In the genomic region with DNA sequence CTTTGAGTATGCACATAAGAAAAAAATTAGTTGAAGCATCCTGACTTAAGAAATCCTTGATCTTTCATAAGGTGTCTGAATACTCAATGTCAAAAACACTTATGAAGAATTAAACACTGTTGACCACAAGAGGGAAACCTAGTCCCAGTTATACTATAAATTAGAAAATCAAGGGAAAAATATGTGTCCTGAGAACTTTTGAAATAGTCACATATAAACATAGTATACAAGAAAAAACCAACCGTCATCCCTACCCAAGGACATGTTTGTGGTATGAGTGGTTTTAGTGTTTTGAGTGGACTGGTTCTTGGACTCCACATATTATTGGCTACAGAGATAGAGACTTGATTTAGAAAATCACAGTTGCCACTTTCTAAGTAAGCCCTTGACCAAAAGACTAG, we compare ENCODE assay signal across 8 cellular contexts. TPM values are rescaled to one million over a fixed set of nuclear protein-coding genes. Genes with fewer than 3 reads are reported as not detected.
DNase-seq lines count a peak whose midpoint lies in the region; ATAC-seq, FAIRE-seq and TF ChIP-seq lines count a peak whose summit lies in the region.

No MANE protein-coding gene starts in this region.

- H3K9ac ChIP-seq in GM12878 (ENCODE audit: control insufficient read depth, insufficient read depth, low read length), result no peak overlapping the region

- H3K27ac Mint-ChIP-seq in activated CD4-positive, alpha-beta T cell treated with anti-CD3 and anti-CD28 coated beads, Interleukin-2, amount 10 ng/mL, durations not matched to agents 24 days and 14 days, result no peak overlapping the region

- peak in 2 of 3 experiments; percentile 41 to 62; a peak in 4 of 6 replicates for TF ChIP-seq CTCF in GM12878 (IDR thresholded peaks at IDR 0.05 in 2 of 3, conservative IDR thresholded peaks at IDR 0.05 in 1 of 3; ENCODE audit: control insufficient read depth in 2 of 3, extremely low read depth in 1 of 3, insufficient read depth in 1 of 3, low read depth in 3 of 3, low read length in 3 of 3)
- peak; percentile 59 for TF ChIP-seq CTCF in lower lobe of right lung (IDR thresholded peaks at IDR 0.05)
- peak in 2 of 4 experiments; percentile 16 to 36 for TF ChIP-seq CTCF in sigmoid colon (IDR thresholded peaks at IDR 0.05)

- WGBS in GM12878 (ENCODE audit: insufficient coverage, insufficient replicate concordance, low lambda C conversion rate, missing lambda C conversion rate), result 0% methylated on average over 1 of the region's 1 CpG
- WGBS in sigmoid colon, 2 donors, result 7 to 9% methylated on average over 1 of the region's 1 CpG

- no peak for TF ChIP-seq POLR2A in GM12878 (IDR thresholded peaks at IDR 0.05; ENCODE audit: low read depth, low read length)
- TF ChIP-seq POLR2A in sigmoid colon (IDR thresholded peaks at IDR 0.05), result no peak

- peak; percentile 76 for TF ChIP-seq RAD21 in GM12878 (IDR thresholded peaks at IDR 0.05; ENCODE audit: insufficient read depth, low read depth, low read length)

- no peak overlapping the region for H3K4me3 Mint-ChIP-seq in activated CD4-positive, alpha-beta T cell treated with anti-CD3 and anti-CD28 coated beads, Interleukin-2, amount 10 ng/mL, durations not matched to agents 24 days and 14 days

- no peak for FAIRE-seq in GM12878 (lab: Jason Lieb, UNC)

- peak overlapping the region; percentile 9; the same call in 1 of the 2 replicates for H2AFZ ChIP-seq in GM12878 (ENCODE audit: control insufficient read depth, low read depth, low read length)

- H3K4me1 ChIP-seq in GM12878 (ENCODE audit: control insufficient read depth, insufficient read depth, low read length), result peaks cover 10% of the 10 kb centered on the region
- no peaks in the 10 kb centered on the region for H3K4me1 ChIP-seq in lower lobe of right lung
- no peaks in the 10 kb centered on the region for H3K4me1 ChIP-seq in sigmoid colon

- peaks cover 4% of the 10 kb centered on the region for H3K9me3 Mint-ChIP-seq in activated CD4-positive, alpha-beta T cell treated with anti-CD3 and anti-CD28 coated beads, Interleukin-2, amount 10 ng/mL, durations not matched to agents 24 days and 14 days

- H3K27me3 ChIP-seq in GM12878 (replicated peaks in 1 of 2; ENCODE audit: control insufficient read depth in 2 of 2, insufficient read depth in 2 of 2, low read length in 1 of 2), result no peaks in the 10 kb centered on the region
- H3K27me3 ChIP-seq in lower lobe of right lung (ENCODE audit: low read depth), result no peaks in the 10 kb centered on the region
- H3K27me3 ChIP-seq in sigmoid colon, result peaks cover 0 to 5% (median 0%) of the 10 kb centered on the region in 3 donors

- H3K4me1 Mint-ChIP-seq in activated CD4-positive, alpha-beta T cell treated with anti-CD3 and anti-CD28 coated beads, Interleukin-2, amount 10 ng/mL, durations not matched to agents 24 days and 14 days, result no peaks in the 10 kb centered on the region

- POLR2A ChIA-PET in GM12878 (lab: Charles Lee), result interaction anchor here (0.9 to 1.2 kb wide), 3 partner anchors 14 to 260 kb away, joined by 3 to 5 read pairs (median 3); no protein-coding TSS in a partner anchor

- no peaks in the 10 kb centered on the region for H4K20me1 ChIP-seq in GM12878 (ENCODE audit: control insufficient read depth, insufficient read depth)

- peaks cover 32% of the 10 kb centered on the region for H3K27me3 Mint-ChIP-seq in activated CD4-positive, alpha-beta T cell treated with anti-CD3 and anti-CD28 coated beads, Interleukin-2, amount 10 ng/mL, durations not matched to agents 24 days and 14 days

- ATAC-seq in GM12878, result peak; percentile 55
- peak; percentile 47 to 61 for ATAC-seq in lower lobe of right lung
- no peak for ATAC-seq in GM19452 (IDR thresholded peaks at IDR 0.05; ENCODE audit: unreplicated experiment)

- H3K9me3 ChIP-seq in GM12878 (replicated peaks; ENCODE audit: control insufficient read depth, insufficient read depth, low read length) (no peaks in the 10 kb centered on the region), lower lobe of right lung (no peaks in the 10 kb centered on the region), sigmoid colon (no peaks in the 10 kb centered on the region)

- intact Hi-C loops in GM12878 (cut with micrococcal nuclease; ENCODE audit: unreplicated experiment) (loop anchor here (1.0 to 10.0 kb wide), 5 partner anchors 260 to 513 kb away; partner anchors contain the start of gene HLA-DMB), lower lobe of right lung (cut with DNase I) (loop anchor here (10.0 kb wide), 1 partner anchor 263 kb away; no protein-coding TSS in a partner anchor), sigmoid colon (cut with DNase I) (loop anchor here (5.0 kb wide), 1 partner anchor 270 kb away; no protein-coding TSS in a partner anchor)
- intact Hi-C loops in activated CD4-positive, alpha-beta T cell treated with anti-CD3 and anti-CD28 coated beads, Interleukin-2, amount 10 ng/mL, durations not matched to agents 24 days and 14 days (cut with micrococcal nuclease), result loop anchor here (1.0 to 5.0 kb wide), 2 partner anchors 268 to 365 kb away; no protein-coding TSS in a partner anchor

- RAD21 ChIA-PET in GM12878 (lab: Charles Lee; ENCODE audit: unreplicated experiment), result interaction anchor here (0.6 to 8.2 kb wide), 22 partner anchors 10 to 436 kb away, joined by 3 to 119 read pairs (median 4); partner anchors contain the start of genes HLA-DQB1 and PSMB9

- SMC1A ChIA-PET in GM12878 (lab: Charles Lee; ENCODE audit: uncharacterized antibody, unreplicated experiment), result interaction anchor here (0.7 to 7.3 kb wide), 21 partner anchors 10 to 436 kb away, joined by 3 to 154 read pairs (median 4); partner anchors contain the start of gene HLA-DQA1

- CTCF ChIA-PET in GM12878 (lab: Yijun Ruan, JAX), result interaction anchor here (0.7 to 9.2 kb wide), 31 partner anchors 8 to 436 kb away, joined by 3 to 160 read pairs (median 4); no protein-coding TSS in a partner anchor

- in situ Hi-C loops in KBM-7 (cut with MboI; ENCODE audit: low pct_unique_long_range_greater_than_20kb, low sequenced_read_pairs) (no loop called here), GM12878 (cut with MboI) (no loop called here)

- H3K27ac ChIP-seq in GM12878 (ENCODE audit: control insufficient read depth, insufficient read depth) (no peak overlapping the region), lower lobe of right lung (no peak overlapping the region), sigmoid colon (no peak overlapping the region)

- BruUV-seq in GM12878 (replicated peaks; lab: Mats Ljungman, UMichigan), result no TSS peak

- TF ChIP-seq EP300 in GM12878 (IDR thresholded peaks at IDR 0.05; ENCODE audit: borderline replicate concordance in 1 of 2, control insufficient read depth in 1 of 2, low read depth in 2 of 2, low read length in 2 of 2) (no peak), sigmoid colon (IDR thresholded peaks at IDR 0.05) (no peak)

- peak; percentile 3 for DNase-seq in COR-L47 (lab: John Stamatoyannopoulos, UW)
- DNase-seq in KBM-7, result peak; percentile 67
- no peak for DNase-seq in GM12878 (ENCODE audit: low read depth, low spot score)
- no peak for DNase-seq in lower lobe of right lung
- DNase-seq in sigmoid colon, result no peak
- DNase-seq in activated CD8-positive, alpha-beta memory T cell treated with anti-CD3 and anti-CD28 coated beads for 24 hours, result no peak
- DNase-seq in activated CD4-positive, alpha-beta T cell treated with anti-CD3 and anti-CD28 coated beads, Interleukin-2, amount 10 ng/mL, durations not matched to agents 24 days and 14 days, result no peak

- H3K36me3 ChIP-seq in GM12878 (ENCODE audit: control insufficient read depth in 2 of 2, insufficient read depth in 2 of 2, low read length in 1 of 2) (no peaks in the 10 kb centered on the region), lower lobe of right lung (no peaks in the 10 kb centered on the region), sigmoid colon (no peaks in the 10 kb centered on the region)

- H3K4me3 ChIP-seq in GM12878, result no peak overlapping the region
- H3K4me3 ChIP-seq in lower lobe of right lung, result no peak overlapping the region
- no peak overlapping the region for H3K4me3 ChIP-seq in sigmoid colon

- H3K4me2 ChIP-seq in GM12878 (ENCODE audit: control insufficient read depth, insufficient read depth), result no peak overlapping the region

- no peaks in the 10 kb centered on the region for H3K36me3 Mint-ChIP-seq in activated CD4-positive, alpha-beta T cell treated with anti-CD3 and anti-CD28 coated beads, Interleukin-2, amount 10 ng/mL, durations not matched to agents 24 days and 14 days (ENCODE audit: low read depth)

- H3K79me2 ChIP-seq in GM12878 (ENCODE audit: control insufficient read depth, insufficient read depth, low read length), result no peaks in the 10 kb centered on the region; the same call in 1 of the 2 replicates

RNA-seq across cellular contexts. Expression of gene HLA-DRA, which starts 7.6 kb away (rescaled TPM):
- 1,287 and 1,330 TPM in 2 replicates for total RNA-seq in GM12878 (2013; cell fraction: nucleolus; rRNA removed)
- 2,559 and 2,863 TPM in 2 replicates for total RNA-seq in GM12878 (2014; rRNA removed)
- 2,824 and 2,869 TPM in 2 replicates for total RNA-seq in GM12878 (2014; rRNA removed; fragmentation: Illumina TruSeq; extraction: Trizol)
- total RNA-seq in GM12878 (2021), result 2,040 and 2,127 TPM in 2 replicates
- polyA plus RNA-seq in GM12878 (2011; ENCODE audit: low read depth), result 4,381 TPM
- 6,832 and 7,093 TPM in 2 replicates for polyA plus RNA-seq in GM12878 (2011; rRNA removed)
- polyA plus RNA-seq in GM12878 (2011; cell fraction: cytosol; rRNA removed), result 4,390 and 4,721 TPM in 2 replicates
- 1,234 and 2,181 TPM in 2 replicates for polyA plus RNA-seq in GM12878 (2011; cell fraction: nucleus; rRNA removed)
- 3,681 and 3,742 TPM in 2 replicates for polyA plus RNA-seq in GM12878 (2012)
- polyA plus RNA-seq in GM12878 (2014; fragmentation: Illumina TruSeq; extraction: Trizol), result 3,849 and 4,829 TPM in 2 replicates
- 1,000 to 10,000 TPM; 4,131 to 6,024 TPM for polyA plus RNA-seq in GM12878 (2014; fragmentation: Nextera tagmentation; extraction: Ambion mirVana)
- polyA plus RNA-seq in GM12878 (2014; rRNA removed), result 2,742 and 2,894 TPM in 2 replicates
- 1,000 to 10,000 TPM; 2,299 to 2,366 TPM for polyA plus RNA-seq in GM12878 (2016; fragmentation: Nextera tagmentation; extraction: Ambion mirVana)
- 2,520 and 2,732 TPM in 2 replicates for polyA minus RNA-seq in GM12878 (2011; rRNA and poly(A)+ RNA removed)
- 587 and 631 TPM in 2 replicates for polyA minus RNA-seq in GM12878 (2011; cell fraction: cytosol; rRNA and poly(A)+ RNA removed)
- 263 and 275 TPM in 2 replicates for polyA minus RNA-seq in GM12878 (2011; cell fraction: nucleus; rRNA and poly(A)+ RNA removed)
- total RNA-seq in lower lobe of right lung, result 2,056 TPM
- total RNA-seq in sigmoid colon, result 100 to 1,000 TPM; 101 to 151 (median 113) TPM
- 1,000 to 10,000 TPM in 1 of 3 donors, 100 to 1,000 TPM in 2; 137 to 1,090 (median 722) TPM for polyA plus RNA-seq in sigmoid colon
- total RNA-seq in activated CD4-positive, alpha-beta T cell treated with anti-CD3 and anti-CD28 coated beads, Interleukin-2, amount 10 ng/mL, durations not matched to agents 24 days and 14 days, result 12.9 and 14.0 TPM in 2 replicates

RNA-seq across cellular contexts. Expression of gene BTNL2, which starts 25.1 kb away (rescaled TPM):
- total RNA-seq in GM12878 (2013; cell fraction: nucleolus; rRNA removed), result not detected in 2 replicates
- total RNA-seq in GM12878 (2014; rRNA removed) (0.11 TPM in 1 of 2 replicates, not detected in the other), GM12878 (2014; rRNA removed; fragmentation: Illumina TruSeq; extraction: Trizol) (not detected in 2 replicates), GM12878 (2021) (0.26 TPM in 1 of 2 replicates, not detected in the other), lower lobe of right lung (not detected), sigmoid colon (not detected)
- polyA plus RNA-seq in GM12878 (2011; ENCODE audit: low read depth), result not detected
- polyA plus RNA-seq in GM12878 (2011; rRNA removed) (0.20 TPM in 1 of 2 replicates, not detected in the other), GM12878 (2014; fragmentation: Illumina TruSeq; extraction: Trizol) (not detected in 2 replicates), GM12878 (2014; fragmentation: Nextera tagmentation; extraction: Ambion mirVana) (under 1 TPM in 1 of 2 experiments, not detected in 1; 0.29 TPM), GM12878 (2014; rRNA removed) (0.26 TPM in 1 of 2 replicates, not detected in the other), GM12878 (2016; fragmentation: Nextera tagmentation; extraction: Ambion mirVana) (not detected), sigmoid colon (not detected)
- 0.15 TPM in 1 of 2 replicates, not detected in the other for polyA plus RNA-seq in GM12878 (2011; cell fraction: cytosol; rRNA removed)
- polyA plus RNA-seq in GM12878 (2011; cell fraction: nucleus; rRNA removed), result 0.76 and 0.82 TPM in 2 replicates
- not detected in 2 replicates for polyA plus RNA-seq in GM12878 (2012)
- 0.59 TPM in 1 of 2 replicates, not detected in the other for polyA minus RNA-seq in GM12878 (2011; rRNA and poly(A)+ RNA removed)
- polyA minus RNA-seq in GM12878 (2011; cell fraction: cytosol; rRNA and poly(A)+ RNA removed), result not detected in 2 replicates
- polyA minus RNA-seq in GM12878 (2011; cell fraction: nucleus; rRNA and poly(A)+ RNA removed), result not detected in 2 replicates
- not detected in 2 replicates for total RNA-seq in activated CD4-positive, alpha-beta T cell treated with anti-CD3 and anti-CD28 coated beads, Interleukin-2, amount 10 ng/mL, durations not matched to agents 24 days and 14 days

Comparison
In these comparisons a context has a peak if more than half of its experiments do, and no peak if none do; other contexts are left out.
1. DNase-seq: peak in COR-L47 (single experiment) and KBM-7 (single experiment); none in GM12878 (single experiment), lower lobe of right lung (single experiment), sigmoid colon (single experiment), activated CD8-positive, alpha-beta memory T cell treated with anti-CD3 and anti-CD28 coated beads for 24 hours (single experiment) and activated CD4-positive, alpha-beta T cell treated with anti-CD3 and anti-CD28 coated beads, Interleukin-2, amount 10 ng/mL, durations not matched to agents 24 days and 14 days (single experiment).
2. RNA of gene HLA-DRA, which starts 7.6 kb away (total RNA-seq): 1,287 to 2,869 TPM in GM12878 and 2,056 TPM in lower lobe of right lung (single experiment); 101 to 151 TPM in sigmoid colon and 12.9 to 14.0 TPM in activated CD4-positive, alpha-beta T cell treated with anti-CD3 and anti-CD28 coated beads, Interleukin-2, amount 10 ng/mL, durations not matched to agents 24 days and 14 days; every median in the first group is over 4 times any median in the second.